Comparison of ENCODE assay signal across 1 cellular context in genomic region chr6:73518982-73519850, GRCh38.
TF ChIP-seq lines count a peak whose summit lies in the region.

No MANE protein-coding gene starts in this region.

TF ChIP-seq in HCT116, 20 proteins besides CTCF, POLR2A, EP300 and RAD21:
- TF ChIP-seq POLR2AphosphoS5 (IDR thresholded peaks at IDR 0.05; ENCODE audit: low read depth, low read length), result peak; percentile 50
